In the genomic region with DNA sequence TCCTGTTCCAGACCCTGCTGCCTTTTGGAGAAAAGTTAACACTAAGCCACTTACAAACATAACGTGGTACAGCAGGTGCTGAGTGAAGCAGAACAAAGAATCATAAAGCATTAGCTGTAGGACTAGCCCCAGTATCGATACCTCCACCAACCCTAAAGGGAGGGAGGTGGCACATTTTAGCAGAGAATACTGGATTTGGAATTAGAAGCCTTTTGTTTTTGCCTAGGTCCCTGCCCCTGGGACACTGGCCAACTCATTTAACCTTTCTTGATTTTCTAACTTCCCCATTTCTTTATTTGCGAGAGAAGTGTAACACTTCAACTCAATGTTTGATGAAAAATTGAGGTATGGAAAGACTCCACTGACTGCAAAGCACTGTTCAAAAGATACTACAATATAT, we compare ENCODE assay signal across 19 cellular contexts.
"Had no signal": no experiment of that assay in that cellular context is flagged by ENCODE, and none has a peak within 500 bp of the region (broad histone marks: within the 10 kb centered on the region; RNA-seq: fewer than 3 reads in every experiment).

No MANE protein-coding gene starts in this region.

- H3K27ac Mint-ChIP-seq: endodermal cell, nephron progenitor cell had no signal

- DNase-seq: activated CD4-positive, CD25-positive, alpha-beta regulatory T cell; activated naive CD4-positive, alpha-beta T cell treated with anti-CD3 and anti-CD28 coated beads, Interleukin-2, amount 50 U/mL, for 16 hours; amniotic stem cell; body of pancreas; dermis blood vessel endothelial cell; endodermal cell; erythroblast; kidney; left ventricle myocardium inferior; mesenchymal stem cell; nephron progenitor cell; psoas muscle; spleen; stimulated activated CD4-positive, alpha-beta T cell treated with anti-CD3 and anti-CD28 coated beads, Interleukin-1b, Interleukin-23, amount 100 ng/mL, for 48 hours; stimulated activated naive CD4-positive, alpha-beta T cell; substantia nigra had no signal

- H2AFZ ChIP-seq: hepatocyte had no signal

- H3K79me2 ChIP-seq: hepatocyte had no signal

- H3K9me3 Mint-ChIP-seq: endodermal cell, nephron progenitor cell had no signal

- H3K4me3 Mint-ChIP-seq: central memory CD8-positive, alpha-beta T cell; endodermal cell; nephron progenitor cell had no signal

- H3K4me1 Mint-ChIP-seq: central memory CD8-positive, alpha-beta T cell; endodermal cell; nephron progenitor cell had no signal

- ATAC-seq: body of pancreas, psoas muscle, sciatic nerve had no signal

- H3K27me3 ChIP-seq: body of pancreas, hepatocyte, spleen had no signal

- H3K9me3 ChIP-seq: body of pancreas, psoas muscle had no signal

- H3K4me2 ChIP-seq: hepatocyte had no signal

- H3K4me3 ChIP-seq: body of pancreas, hepatocyte, left ventricle myocardium inferior, psoas muscle, spleen had no signal

- H3K4me1 ChIP-seq: body of pancreas, psoas muscle, spleen had no signal

- H3K27ac ChIP-seq: body of pancreas, hepatocyte, left ventricle myocardium inferior, psoas muscle, spleen had no signal
